ENCODE assay signal across 10 cellular contexts in the genomic region with DNA sequence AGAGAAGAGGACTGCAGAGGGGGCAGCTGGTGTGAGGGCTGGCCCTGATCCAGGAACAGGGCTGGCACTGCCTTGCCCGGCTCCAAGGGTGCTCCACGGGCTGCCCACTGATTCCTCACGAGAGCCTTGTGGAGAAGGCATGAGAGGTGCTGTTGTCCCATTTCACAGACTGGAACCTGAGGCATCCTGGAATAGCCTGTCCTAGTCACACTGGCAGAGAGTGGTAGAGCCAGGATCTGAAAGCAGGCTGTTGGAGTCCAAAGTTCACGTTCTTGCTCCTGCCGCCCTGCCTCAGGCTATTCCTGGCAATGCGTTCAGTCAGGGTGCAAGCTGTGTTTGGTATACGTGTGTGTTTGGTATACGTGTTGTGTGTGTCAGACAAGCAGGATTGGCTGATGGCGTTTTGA. TPM values are rescaled to one million over a fixed set of nuclear protein-coding genes. Genes with fewer than 3 reads are reported as not detected.
DNase-seq lines count a peak whose midpoint lies in the region; ATAC-seq and TF ChIP-seq lines count a peak whose summit lies in the region.
"Had no signal": no experiment of that assay in that cellular context is flagged by ENCODE, and none has a peak within 500 bp of the region (broad histone marks: within the 10 kb centered on the region; RNA-seq: fewer than 3 reads in every experiment).

No MANE protein-coding gene starts in this region.

- no peak overlapping the region for H2BK120ac ChIP-seq in trophoblast cell (ENCODE audit: insufficient read depth, low read length, poor library complexity)

- peaks cover 29% of the 10 kb centered on the region for H4K20me1 ChIP-seq in PC-9 (ENCODE audit: insufficient read depth)

- POLR2A ChIA-PET in activated CD4-positive, alpha-beta T cell treated with anti-CD3 and anti-CD28 coated beads for 36 hours (lab: Charles Lee) = no interaction called here
- POLR2A ChIA-PET in PC-9 (lab: Charles Lee; ENCODE audit: unreplicated experiment) = no interaction called here

- ATAC-seq in activated CD4-positive, alpha-beta T cell treated with anti-CD3 and anti-CD28 coated beads for 36 hours = no peak
- ATAC-seq in GM21515 (IDR thresholded peaks at IDR 0.05; ENCODE audit: unreplicated experiment) = no peak

- no peak overlapping the region for H2BK5ac ChIP-seq in trophoblast cell (ENCODE audit: low read depth, low read length, poor library complexity)

- peak overlapping the region; percentile 76 for H3K27ac Mint-ChIP-seq in activated CD4-positive, alpha-beta T cell treated with anti-CD3 and anti-CD28 coated beads for 36 hours

- no peaks in the 10 kb centered on the region for H3K9me3 Mint-ChIP-seq in activated CD4-positive, alpha-beta T cell treated with anti-CD3 and anti-CD28 coated beads for 36 hours (ENCODE audit: low read depth)

- intact Hi-C loops in activated CD4-positive, alpha-beta T cell treated with anti-CD3 and anti-CD28 coated beads for 36 hours (cut with DNase I, micrococcal nuclease) = loop anchor here in 1 of 2 experiments (5.0 kb wide), 1 partner anchor 1464 kb away; a partner anchor contains a TSS
- intact Hi-C loops in PC-9 (cut with micrococcal nuclease; ENCODE audit: unreplicated experiment) = loop anchor here (5.0 kb wide), 1 partner anchor 81 kb away; no protein-coding TSS in a partner anchor

- H3K79me2 ChIP-seq in PC-9 (ENCODE audit: low read depth) (peaks cover 56% of the 10 kb centered on the region), trophoblast cell (ENCODE audit: control insufficient read depth, insufficient read depth, low read length, poor library complexity) (peaks cover 17% of the 10 kb centered on the region)

- H2BK12ac ChIP-seq in trophoblast cell (ENCODE audit: low read length) = no peak overlapping the region

- no peaks in the 10 kb centered on the region for H3K9me2 ChIP-seq in PC-9 (ENCODE audit: insufficient read depth)

- TF ChIP-seq CTCF in PC-9 (conservative IDR thresholded peaks at IDR 0.05) = no peak

- CTCF ChIA-PET in activated CD4-positive, alpha-beta T cell treated with anti-CD3 and anti-CD28 coated beads for 36 hours (lab: Charles Lee) = interaction anchor here (0.7 to 4.5 kb wide), 3 partner anchors 12 to 198 kb away, joined by 3 to 26 read pairs (median 7); a partner anchor contains a TSS
- CTCF ChIA-PET in PC-9 (lab: Charles Lee) = no interaction called here

- H3K36me3 ChIP-seq in PC-9 (ENCODE audit: low read depth) = peaks cover 13% of the 10 kb centered on the region; the same call in 1 of the 2 replicates
- H3K36me3 ChIP-seq in endocrine pancreas (ENCODE audit: control insufficient read depth, insufficient read depth, low read length) = no peaks in the 10 kb centered on the region
- peaks cover 40 to 49% of the 10 kb centered on the region in 2 experiments for H3K36me3 ChIP-seq in trophoblast cell (ENCODE audit: control insufficient read depth in 1 of 2, insufficient read depth in 2 of 2, low read length in 2 of 2)

- no peak overlapping the region for H2AFZ ChIP-seq in PC-9
- no peak overlapping the region for H2AFZ ChIP-seq in trophoblast cell (ENCODE audit: insufficient read depth, low read length, poor library complexity)

- no CpG with 5 or more reads among the region's 9 CpGs for WGBS in trophoblast cell (ENCODE audit: extremely low coverage, insufficient coverage, insufficient read length)

- no peak overlapping the region for H4K8ac ChIP-seq in trophoblast cell (ENCODE audit: low read depth, low read length)

- no peaks in the 10 kb centered on the region for H3K27me3 Mint-ChIP-seq in activated CD4-positive, alpha-beta T cell treated with anti-CD3 and anti-CD28 coated beads for 36 hours

- H3K27me3 ChIP-seq in PC-9 (ENCODE audit: insufficient read depth, low read depth) (no peaks in the 10 kb centered on the region), endocrine pancreas (ENCODE audit: control insufficient read depth, insufficient read depth, low read length) (no peaks in the 10 kb centered on the region), trophoblast cell (ENCODE audit: insufficient read depth, low read length) (no peaks in the 10 kb centered on the region)

- H3K4me1 Mint-ChIP-seq in activated CD4-positive, alpha-beta T cell treated with anti-CD3 and anti-CD28 coated beads for 36 hours = peaks cover 40% of the 10 kb centered on the region

- H3K4me3 ChIP-seq in PC-9 (no peak overlapping the region), endocrine pancreas (ENCODE audit: control insufficient read depth, insufficient read depth, low read length) (no peak overlapping the region), trophoblast cell (ENCODE audit: low read depth, low read length) (no peak overlapping the region)

- H2AK5ac ChIP-seq in trophoblast cell (ENCODE audit: low read length) = no peak overlapping the region

- BruUV-seq in PC-9 (replicated peaks; lab: Mats Ljungman, UMichigan) = no TSS peak

- no peaks in the 10 kb centered on the region for H3K9me3 ChIP-seq in PC-9 (ENCODE audit: insufficient read depth, low read depth)
- no peaks in the 10 kb centered on the region for H3K9me3 ChIP-seq in endocrine pancreas (ENCODE audit: control insufficient read depth, low read length)
- H3K9me3 ChIP-seq in trophoblast cell (ENCODE audit: insufficient read depth, low read depth, low read length) = no peaks in the 10 kb centered on the region

- H3K27ac ChIP-seq in PC-9 (no peak overlapping the region), trophoblast cell (ENCODE audit: low read depth, low read length) (no peak overlapping the region)

- H4K12ac ChIP-seq in trophoblast cell (ENCODE audit: low read depth, low read length) = no peak overlapping the region

- peak overlapping the region; percentile 13 for H3K4ac ChIP-seq in trophoblast cell (ENCODE audit: low read depth, low read length)

- H3K18ac ChIP-seq in trophoblast cell (ENCODE audit: low read length) = no peak overlapping the region

- H3F3A ChIP-seq in PC-9 (ENCODE audit: insufficient read depth, low read depth) = peaks cover 9% of the 10 kb centered on the region; the same call in 1 of the 2 replicates

- H3K4me1 ChIP-seq in PC-9 (replicated peaks; ENCODE audit: insufficient read depth) (peaks cover 19% of the 10 kb centered on the region), endocrine pancreas (ENCODE audit: control insufficient read depth, insufficient read depth, low read length) (no peaks in the 10 kb centered on the region), trophoblast cell (ENCODE audit: control insufficient read depth in 1 of 2, insufficient read depth in 2 of 2, low read length in 2 of 2) (peaks cover 5 to 11% of the 10 kb centered on the region in 2 experiments)

- H3K23ac ChIP-seq in trophoblast cell (ENCODE audit: low read length) = no peak overlapping the region

- H4K91ac ChIP-seq in trophoblast cell (ENCODE audit: low read depth, low read length) = no peak overlapping the region

- H3K4me2 ChIP-seq in PC-9 (peak overlapping the region; percentile 89), trophoblast cell (ENCODE audit: low read length) (no peak overlapping the region)

- peaks cover 35% of the 10 kb centered on the region for H3K36me3 Mint-ChIP-seq in activated CD4-positive, alpha-beta T cell treated with anti-CD3 and anti-CD28 coated beads for 36 hours (ENCODE audit: low read depth)

- H3K9ac ChIP-seq in endocrine pancreas (ENCODE audit: control insufficient read depth, insufficient read depth, low read length) = peak overlapping the region; percentile 20
- H3K9ac ChIP-seq in trophoblast cell (ENCODE audit: low read length) = peak overlapping the region; percentile 31

- DNase-seq in activated CD4-positive, alpha-beta T cell treated with anti-CD3 and anti-CD28 coated beads for 36 hours = no peak
- no peak for DNase-seq in activated CD4-positive, alpha-beta T cell treated with anti-CD3 and anti-CD28 coated beads, Interleukin-2, amount 50 U/mL, for 4 hours
- DNase-seq in PC-9 (peak in 1 of 2 experiments; percentile 23), trophoblast cell (peak in 1 of 2 donors; percentile 20), NCI-H1436 (lab: John Stamatoyannopoulos, UW) (no peak), cerebellar cortex (ENCODE audit: low spot score) (no peak)
- DNase-seq: retina, RPMI8226 had no signal

- H3K14ac ChIP-seq in trophoblast cell (ENCODE audit: low read length) = no peak overlapping the region

- peaks cover 8% of the 10 kb centered on the region for H3K79me1 ChIP-seq in trophoblast cell (ENCODE audit: low read length)

- peak overlapping the region; percentile 89 for H3K4me3 Mint-ChIP-seq in activated CD4-positive, alpha-beta T cell treated with anti-CD3 and anti-CD28 coated beads for 36 hours

RNA-seq across cellular contexts. Expression of a gene that starts 1.8 kb away (rescaled TPM):
- total RNA-seq in activated CD4-positive, alpha-beta T cell treated with anti-CD3 and anti-CD28 coated beads for 36 hours = 100 to 1,000 TPM; 146 to 152 TPM
- total RNA-seq in PC-9 (2021) = 109 and 131 TPM in 2 replicates
- 186 and 190 TPM in 2 replicates for polyA plus RNA-seq in trophoblast cell (2013)

RNA-seq across cellular contexts. Expression of a gene that starts 2.1 kb away (rescaled TPM):
- 1 to 10 TPM; 5.1 to 6.1 TPM for total RNA-seq in activated CD4-positive, alpha-beta T cell treated with anti-CD3 and anti-CD28 coated beads for 36 hours
- 47.8 and 51.0 TPM in 2 replicates for total RNA-seq in PC-9 (2021)
- polyA plus RNA-seq in trophoblast cell (2013) = 3.2 and 3.5 TPM in 2 replicates

RNA-seq across cellular contexts. Expression of a gene that starts 18.9 kb away (rescaled TPM):
- total RNA-seq in activated CD4-positive, alpha-beta T cell treated with anti-CD3 and anti-CD28 coated beads for 36 hours = 10 to 100 TPM; 15.1 to 17.7 TPM
- 24.3 and 26.3 TPM in 2 replicates for total RNA-seq in PC-9 (2021)
- polyA plus RNA-seq in trophoblast cell (2013) = 9.4 and 9.5 TPM in 2 replicates
